In the genomic region with DNA sequence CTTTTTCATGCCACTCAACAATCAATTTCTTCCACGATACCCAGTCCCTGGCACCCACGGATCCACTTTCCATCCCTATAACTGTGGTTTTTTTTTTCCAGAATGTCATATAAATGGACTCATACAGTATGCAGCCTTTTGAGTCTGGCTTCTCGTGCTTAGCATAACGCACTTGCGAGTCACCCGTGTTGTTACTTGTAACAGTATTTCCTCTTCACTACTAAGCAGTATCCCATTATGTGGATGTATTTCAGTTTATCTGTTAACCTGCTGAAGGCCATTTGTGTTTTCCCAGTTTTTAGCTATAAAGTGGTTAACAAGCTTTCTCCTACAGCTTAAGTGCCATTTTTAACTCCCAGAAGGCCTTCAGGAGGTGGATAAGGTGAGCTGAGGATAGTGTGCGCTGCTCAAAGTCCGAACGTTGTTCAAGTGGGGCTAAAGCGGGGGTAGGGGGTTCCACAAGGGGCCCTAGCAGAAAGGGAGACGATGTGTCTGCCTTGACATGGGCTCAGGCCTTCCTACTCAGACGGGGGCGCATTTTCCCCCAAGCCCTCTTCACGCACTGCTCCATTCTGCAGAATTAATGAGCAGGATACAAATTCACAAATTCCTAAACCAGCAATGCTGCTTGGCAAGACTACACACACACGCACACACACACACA, we compare ENCODE assay signal across 8 cellular contexts. TPM values are rescaled to one million over a fixed set of nuclear protein-coding genes. Genes with fewer than 3 reads are reported as not detected.
A peak's percentile ranks its signal among the peaks of the same experiment; 100 is the strongest.
DNase-seq lines count a peak whose midpoint lies in the region; ATAC-seq and TF ChIP-seq lines count a peak whose summit lies in the region.

No MANE protein-coding gene starts in this region.

- peak overlapping the region; percentile 98 for H3K27ac Mint-ChIP-seq in activated T-cell treated with anti-CD3 and anti-CD28 coated beads, Interleukin-2, amount 50 U/mL, for 24 hours
- H3K27ac Mint-ChIP-seq in IgD-negative memory B cell (peak overlapping the region; percentile 90 to 100 (median 96)), osteocyte (ENCODE audit: unreplicated experiment) (peak overlapping the region; percentile 99)
- peak overlapping the region; percentile 98 for H3K27ac Mint-ChIP-seq in activated CD8-positive, alpha-beta T cell treated with anti-CD3 and anti-CD28 coated beads for 36 hours

- no peak for TF ChIP-seq CTCF in activated CD8-positive, alpha-beta T cell treated with anti-CD3 and anti-CD28 coated beads for 36 hours (IDR thresholded peaks at IDR 0.05)
- TF ChIP-seq CTCF in foreskin keratinocyte (conservative IDR thresholded peaks at IDR 0.05) (no peak), osteocyte (IDR thresholded peaks at IDR 0.05) (no peak)

- intact Hi-C loops in activated CD8-positive, alpha-beta T cell treated with anti-CD3 and anti-CD28 coated beads for 36 hours (cut with micrococcal nuclease): no loop called here

- POLR2A ChIA-PET in activated CD8-positive, alpha-beta T cell treated with anti-CD3 and anti-CD28 coated beads for 36 hours (lab: Charles Lee): interaction anchor here (0.6 to 2.9 kb wide), 8 partner anchors 11 to 576 kb away, joined by 3 to 18 read pairs (median 4); a partner anchor contains a TSS

- no peaks in the 10 kb centered on the region for H3K9me3 Mint-ChIP-seq in activated T-cell treated with anti-CD3 and anti-CD28 coated beads, Interleukin-2, amount 50 U/mL, for 24 hours
- H3K9me3 Mint-ChIP-seq in IgD-negative memory B cell (no peaks in the 10 kb centered on the region), osteocyte (ENCODE audit: unreplicated experiment) (no peaks in the 10 kb centered on the region)
- no peaks in the 10 kb centered on the region for H3K9me3 Mint-ChIP-seq in activated CD8-positive, alpha-beta T cell treated with anti-CD3 and anti-CD28 coated beads for 36 hours

- peak overlapping the region; percentile 99 for H3K27ac ChIP-seq in foreskin keratinocyte

- peaks cover 81% of the 10 kb centered on the region for H3K4me1 Mint-ChIP-seq in activated T-cell treated with anti-CD3 and anti-CD28 coated beads, Interleukin-2, amount 50 U/mL, for 24 hours (ENCODE audit: low read depth)
- H3K4me1 Mint-ChIP-seq in IgD-negative memory B cell: peaks cover 49 to 60% (median 51%) of the 10 kb centered on the region in 3 donors
- H3K4me1 Mint-ChIP-seq in activated CD8-positive, alpha-beta T cell treated with anti-CD3 and anti-CD28 coated beads for 36 hours (ENCODE audit: low read depth): peaks cover 70% of the 10 kb centered on the region
- peaks cover 44% of the 10 kb centered on the region for H3K4me1 Mint-ChIP-seq in osteocyte (ENCODE audit: unreplicated experiment)

- H3K4me1 ChIP-seq in foreskin keratinocyte: peaks cover 16% of the 10 kb centered on the region

- no peaks in the 10 kb centered on the region for H3K27me3 Mint-ChIP-seq in activated T-cell treated with anti-CD3 and anti-CD28 coated beads, Interleukin-2, amount 50 U/mL, for 24 hours
- H3K27me3 Mint-ChIP-seq in IgD-negative memory B cell (no peaks in the 10 kb centered on the region), osteocyte (ENCODE audit: unreplicated experiment) (no peaks in the 10 kb centered on the region)
- H3K27me3 Mint-ChIP-seq in activated CD8-positive, alpha-beta T cell treated with anti-CD3 and anti-CD28 coated beads for 36 hours: no peaks in the 10 kb centered on the region

- CTCF ChIA-PET in activated CD8-positive, alpha-beta T cell treated with anti-CD3 and anti-CD28 coated beads for 36 hours (lab: Charles Lee): interaction anchor here (0.7 to 1.3 kb wide), 3 partner anchors 14 to 47 kb away, joined by 3 to 7 read pairs (median 4); no protein-coding TSS in a partner anchor

- peak; percentile 3 for ATAC-seq in activated CD8-positive, alpha-beta T cell treated with anti-CD3 and anti-CD28 coated beads for 36 hours
- ATAC-seq in foreskin keratinocyte (no peak), HG03175 (IDR thresholded peaks at IDR 0.05; ENCODE audit: unreplicated experiment) (no peak)

- peaks cover 60% of the 10 kb centered on the region for H3K36me3 Mint-ChIP-seq in activated T-cell treated with anti-CD3 and anti-CD28 coated beads, Interleukin-2, amount 50 U/mL, for 24 hours (ENCODE audit: low read depth)
- H3K36me3 Mint-ChIP-seq in IgD-negative memory B cell (no peaks in the 10 kb centered on the region), osteocyte (ENCODE audit: unreplicated experiment) (peaks cover 3% of the 10 kb centered on the region)
- peaks cover 44% of the 10 kb centered on the region for H3K36me3 Mint-ChIP-seq in activated CD8-positive, alpha-beta T cell treated with anti-CD3 and anti-CD28 coated beads for 36 hours (ENCODE audit: low read depth)

- peak overlapping the region; percentile 91 for H3K4me3 Mint-ChIP-seq in activated T-cell treated with anti-CD3 and anti-CD28 coated beads, Interleukin-2, amount 50 U/mL, for 24 hours
- peak overlapping the region; percentile 91 to 100 (median 98) for H3K4me3 Mint-ChIP-seq in IgD-negative memory B cell
- H3K4me3 Mint-ChIP-seq in activated CD8-positive, alpha-beta T cell treated with anti-CD3 and anti-CD28 coated beads for 36 hours: peak overlapping the region; percentile 89
- H3K4me3 Mint-ChIP-seq in osteocyte (ENCODE audit: unreplicated experiment): peak overlapping the region; percentile 93

- no peak for DNase-seq in activated T-cell treated with anti-CD3 and anti-CD28 coated beads, Interleukin-2, amount 50 U/mL, for 24 hours
- DNase-seq in activated T-cell treated with anti-CD3 and anti-CD28 coated beads for 4 hours (no peak), foreskin keratinocyte (peak; percentile 19 to 45), osteocyte (ENCODE audit: extremely low spot score, unreplicated experiment) (no peak), kidney glomerular epithelial cell (lab: John Stamatoyannopoulos, UW) (no peak)
- no peak for DNase-seq in activated CD8-positive, alpha-beta T cell treated with anti-CD3 and anti-CD28 coated beads for 36 hours

- H3K27me3 ChIP-seq in foreskin keratinocyte: no peaks in the 10 kb centered on the region

RNA-seq across cellular contexts. Expression of a gene that starts 0.8 kb away (rescaled TPM):
- polyA plus RNA-seq in IgD-negative memory B cell (141 TPM), foreskin keratinocyte (46.0 and 49.4 TPM in 2 replicates)
- total RNA-seq in activated CD8-positive, alpha-beta T cell treated with anti-CD3 and anti-CD28 coated beads for 36 hours: 100 to 1,000 TPM; 261 to 267 TPM
- total RNA-seq in foreskin keratinocyte (154 and 166 TPM in 2 replicates), osteocyte (186 and 188 TPM in 2 replicates)

RNA-seq across cellular contexts. Expression of a gene that starts 39.6 kb away (rescaled TPM):
- polyA plus RNA-seq in IgD-negative memory B cell (0.04 TPM), foreskin keratinocyte (0.02 and 0.07 TPM in 2 replicates)
- total RNA-seq in activated CD8-positive, alpha-beta T cell treated with anti-CD3 and anti-CD28 coated beads for 36 hours: not detected
- total RNA-seq in foreskin keratinocyte (0.03 and 0.07 TPM in 2 replicates), osteocyte (0.10 and 0.27 TPM in 2 replicates)

RNA-seq across cellular contexts. Expression of a gene that starts 48.8 kb away (rescaled TPM):
- polyA plus RNA-seq in IgD-negative memory B cell (9.0 TPM), foreskin keratinocyte (42.0 and 48.4 TPM in 2 replicates)
- 10 to 100 TPM; 71.2 to 74.6 TPM for total RNA-seq in activated CD8-positive, alpha-beta T cell treated with anti-CD3 and anti-CD28 coated beads for 36 hours
- total RNA-seq in foreskin keratinocyte (33.8 and 35.2 TPM in 2 replicates), osteocyte (77.3 and 82.1 TPM in 2 replicates)

Comparison
In these comparisons a context has a peak if more than half of its experiments do, and no peak if none do; other contexts are left out.
1. DNase-seq: peak in foreskin keratinocyte (2 of 2); none in activated T-cell treated with anti-CD3 and anti-CD28 coated beads, Interleukin-2, amount 50 U/mL, for 24 hours (single experiment), activated T-cell treated with anti-CD3 and anti-CD28 coated beads for 4 hours (single experiment), activated CD8-positive, alpha-beta T cell treated with anti-CD3 and anti-CD28 coated beads for 36 hours (single experiment), osteocyte (single experiment) and kidney glomerular epithelial cell (single experiment).
2. Peak in every context shown above with its lines, with median percentiles within 50 percentile points of each other: H3K27ac Mint-ChIP-seq and H3K4me3 Mint-ChIP-seq.